10 cellular contexts compared by ENCODE assay signal in the genomic region with DNA sequence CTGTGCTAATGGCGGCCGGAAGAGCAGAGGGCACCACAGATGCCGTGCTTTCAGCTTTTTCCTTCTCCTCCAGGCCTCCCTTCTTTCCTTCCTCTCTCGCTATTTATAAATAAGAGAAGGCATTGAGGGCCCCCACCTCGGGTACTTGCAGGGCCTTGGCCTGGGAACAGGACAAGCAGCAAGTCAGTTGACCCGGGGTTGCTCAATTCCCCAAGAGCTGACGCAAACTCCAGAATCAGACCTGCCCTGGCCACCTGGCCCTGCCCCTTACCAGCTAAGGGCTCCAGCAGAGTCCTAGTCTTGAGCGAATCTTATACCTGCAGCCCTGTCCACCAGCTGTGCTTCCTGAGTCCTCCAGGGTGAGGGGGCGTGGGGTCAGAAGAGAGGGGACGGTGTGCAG. TPM values are rescaled to one million over a fixed set of nuclear protein-coding genes. Genes with fewer than 3 reads are reported as not detected.
DNase-seq lines count a peak whose midpoint lies in the region; ATAC-seq and TF ChIP-seq lines count a peak whose summit lies in the region.
"Had no signal": no experiment of that assay in that cellular context is flagged by ENCODE, and none has a peak within 500 bp of the region (broad histone marks: within the 10 kb centered on the region; RNA-seq: fewer than 3 reads in every experiment).

No MANE protein-coding gene starts in this region.

- H2AK5ac ChIP-seq in IMR-90 (ENCODE audit: low read depth, low read length), result peak overlapping the region; percentile 32; the same call in 1 of the 2 replicates

- H3K4me3 ChIP-seq in IMR-90 (ENCODE audit: insufficient read depth, low read depth, low read length) (no peak overlapping the region), skin epidermis (no peak overlapping the region), Karpas-422 (ENCODE audit: low read length) (no peak overlapping the region)

- intact Hi-C loops in IMR-90 (cut with micrococcal nuclease) (no loop called here), left colon (cut with DNase I, micrococcal nuclease) (no loop called here)

- peaks cover 11% of the 10 kb centered on the region for H3K9me1 ChIP-seq in IMR-90 (ENCODE audit: insufficient read depth, low read length)

- H3K4me1 ChIP-seq in IMR-90 (ENCODE audit: control insufficient read depth, insufficient read depth, low read length), result peaks cover 39% of the 10 kb centered on the region
- H3K4me1 ChIP-seq in Karpas-422 (ENCODE audit: low read length), result peaks cover 5% of the 10 kb centered on the region; the same call in 1 of the 2 replicates
- H3K4me1 ChIP-seq: Caco-2 had no signal

- H2BK120ac ChIP-seq in IMR-90 (ENCODE audit: low read depth, low read length), result no peak overlapping the region

- H4K8ac ChIP-seq in IMR-90 (ENCODE audit: low read depth in 2 of 2, low read length in 2 of 2), result no peak overlapping the region

- CTCF ChIA-PET in IMR-90 (lab: Yijun Ruan, JAX), result interaction anchor here (0.5 to 2.0 kb wide), 2 partner anchors 38 to 55 kb away, joined by 4 read pairs; no protein-coding TSS in a partner anchor

- H3K9ac ChIP-seq in IMR-90 (ENCODE audit: low read depth, low read length) (no peak overlapping the region), Karpas-422 (ENCODE audit: low read length) (no peak overlapping the region)

- no peak overlapping the region for H3K23ac ChIP-seq in IMR-90 (ENCODE audit: low read depth, low read length)

- no peak overlapping the region for H2AK9ac ChIP-seq in IMR-90 (replicated peaks; ENCODE audit: low read depth, low read length, poor library complexity)

- no peaks in the 10 kb centered on the region for H3K9me3 ChIP-seq in IMR-90 (ENCODE audit: control insufficient read depth, insufficient read depth, low read length)
- no peaks in the 10 kb centered on the region for H3K9me3 ChIP-seq in Karpas-422 (ENCODE audit: low read length)
- H3K9me3 ChIP-seq: Caco-2 had no signal

- BruUV-seq in IMR-90 (replicated peaks; lab: Mats Ljungman, UMichigan), result no TSS peak

- no peak overlapping the region; the same call in 1 of the 2 replicates for H3K4ac ChIP-seq in IMR-90 (ENCODE audit: low read depth, low read length)

- H3K4me2 ChIP-seq in IMR-90 (ENCODE audit: low read depth, low read length) (no peak overlapping the region), Karpas-422 (ENCODE audit: low read depth, low read length, poor library complexity, severe bottlenecking) (no peak overlapping the region)

- DNase-seq in IMR-90 (no peak), left colon (peak; percentile 45 to 67), NCI-H524 (lab: John Stamatoyannopoulos, UW) (no peak), Karpas-422 (no peak), NCI-H345 (lab: John Stamatoyannopoulos, UW) (no peak)
- DNase-seq: H9 had no signal

- WGBS in IMR-90 (ENCODE audit: extremely low coverage in 2 of 2, insufficient read length in 1 of 2), 2 experiments, result 83% methylated on average over 3 of the region's 10 CpGs; no CpG with 5 or more reads in 1 of the 2 experiments

- H3K14ac ChIP-seq in IMR-90 (replicated peaks; ENCODE audit: low read depth, low read length), result no peak overlapping the region

- no peak overlapping the region for H2BK15ac ChIP-seq in IMR-90 (ENCODE audit: low read depth, low read length)

- in situ Hi-C loops in IMR-90 (cut with MboI; ENCODE audit: low sequenced_read_pairs), result no loop called here

- dilution Hi-C loops in IMR-90 (cut with HindIII; ENCODE audit: low sequenced_read_pairs, unreplicated experiment), result no loop called here

- no peaks in the 10 kb centered on the region for H4K20me1 ChIP-seq in IMR-90 (ENCODE audit: insufficient read depth, low read length)
- peaks cover 13% of the 10 kb centered on the region; the same call in 1 of the 2 replicates for H4K20me1 ChIP-seq in Karpas-422 (ENCODE audit: insufficient read depth, low read depth, low read length)

- TF ChIP-seq CTCF in IMR-90 (conservative IDR thresholded peaks at IDR 0.05; ENCODE audit: low read depth, low read length), result no peak

- H3K18ac ChIP-seq in IMR-90 (ENCODE audit: low read depth, low read length), result no peak overlapping the region

- H3K9me2 ChIP-seq in Karpas-422 (replicated peaks; ENCODE audit: insufficient read depth, low read length), result no peaks in the 10 kb centered on the region

- no peak overlapping the region for H3K56ac ChIP-seq in IMR-90 (ENCODE audit: extremely low read depth, insufficient read depth, low read length)

- no peak for TF ChIP-seq POLR2A in IMR-90 (IDR thresholded peaks at IDR 0.05; ENCODE audit: low read depth, low read length)

- H4K91ac ChIP-seq in IMR-90 (ENCODE audit: insufficient read depth, low read depth, low read length), result no peak overlapping the region

- H2BK5ac ChIP-seq in IMR-90 (ENCODE audit: low read depth, low read length, poor library complexity, severe bottlenecking), result no peak overlapping the region

- POLR2A ChIA-PET in IMR-90 (lab: Charles Lee; ENCODE audit: unreplicated experiment), result no interaction called here

- H3K36me3 ChIP-seq in IMR-90 (ENCODE audit: control insufficient read depth, insufficient read depth, low read length), result no peaks in the 10 kb centered on the region
- no peaks in the 10 kb centered on the region for H3K36me3 ChIP-seq in Karpas-422 (ENCODE audit: insufficient read depth, low read length)

- TF ChIP-seq RAD21 in IMR-90 (IDR thresholded peaks at IDR 0.05; ENCODE audit: low read length), result no peak

- H3K27ac ChIP-seq in IMR-90 (ENCODE audit: insufficient read depth, low read length), result no peak overlapping the region
- H3K27ac ChIP-seq in angular gyrus (ENCODE audit: low read depth, low read length), result peak overlapping the region; percentile 8
- H3K27ac ChIP-seq in skin epidermis, result peak overlapping the region in 20 of 21 experiments; percentile 21 to 98 (median 68)
- H3K27ac ChIP-seq in Karpas-422 (ENCODE audit: low read length), result no peak overlapping the region

- H3K27me3 ChIP-seq in IMR-90 (ENCODE audit: control insufficient read depth, insufficient read depth, low read length) (no peaks in the 10 kb centered on the region), Karpas-422 (ENCODE audit: low read length) (no peaks in the 10 kb centered on the region)

- H3K79me2 ChIP-seq in Karpas-422 (ENCODE audit: low read length), result no peaks in the 10 kb centered on the region

- H2AFZ ChIP-seq in IMR-90 (replicated peaks; ENCODE audit: low read length, poor library complexity) (no peak overlapping the region), Karpas-422 (ENCODE audit: low read length) (no peak overlapping the region)

- H4K5ac ChIP-seq in IMR-90 (ENCODE audit: low read depth, low read length), result no peak overlapping the region

- no peak for ATAC-seq in IMR-90 (ENCODE audit: low read depth)
- ATAC-seq in left colon, result no peak
- ATAC-seq in GM21529 (IDR thresholded peaks at IDR 0.05; ENCODE audit: unreplicated experiment), result no peak

- H3K79me1 ChIP-seq in IMR-90 (ENCODE audit: low read depth in 1 of 2, low read length in 2 of 2), result peaks cover 0 to 16% of the 10 kb centered on the region in 2 experiments; a peak in 1 of 4 replicates

- H2BK20ac ChIP-seq in IMR-90 (ENCODE audit: low read depth, low read length), result no peak overlapping the region

TF ChIP-seq in IMR-90, 13 proteins besides CTCF, POLR2A, EP300 and RAD21:
- TF ChIP-seq BHLHE40 (IDR thresholded peaks at IDR 0.05; ENCODE audit: low read depth, low read length) (no peak), FOS (IDR thresholded peaks at IDR 0.05; ENCODE audit: low read depth, low read length) (no peak), MXI1 (IDR thresholded peaks at IDR 0.05; ENCODE audit: borderline replicate concordance, low read depth, low read length) (no peak), RCOR1 (IDR thresholded peaks at IDR 0.05; ENCODE audit: insufficient replicate concordance, low read length) (no peak), MAZ (IDR thresholded peaks at IDR 0.05; ENCODE audit: borderline replicate concordance, low read depth, low read length) (no peak), SMC3 (IDR thresholded peaks at IDR 0.05; ENCODE audit: low read depth, low read length) (no peak), MAFK (IDR thresholded peaks at IDR 0.05; ENCODE audit: low read depth, low read length) (no peak), NFE2L2 (IDR thresholded peaks at IDR 0.05; ENCODE audit: low read depth, low read length) (no peak), CHD1 (IDR thresholded peaks at IDR 0.05; ENCODE audit: low read depth, low read length) (no peak), CEBPB (IDR thresholded peaks at IDR 0.05; ENCODE audit: low read depth, low read length) (no peak), RFX5 (IDR thresholded peaks at IDR 0.05; ENCODE audit: low read depth, low read length) (no peak)
- TF ChIP-seq, protein P1, sequence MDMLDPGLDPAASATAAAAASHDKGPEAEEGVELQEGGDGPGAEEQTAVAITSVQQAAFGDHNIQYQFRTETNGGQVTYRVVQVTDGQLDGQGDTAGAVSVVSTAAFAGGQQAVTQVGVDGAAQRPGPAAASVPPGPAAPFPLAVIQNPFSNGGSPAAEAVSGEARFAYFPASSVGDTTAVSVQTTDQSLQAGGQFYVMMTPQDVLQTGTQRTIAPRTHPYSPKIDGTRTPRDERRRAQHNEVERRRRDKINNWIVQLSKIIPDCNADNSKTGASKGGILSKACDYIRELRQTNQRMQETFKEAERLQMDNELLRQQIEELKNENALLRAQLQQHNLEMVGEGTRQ (IDR thresholded peaks at IDR 0.05; ENCODE audit: low read depth, low read length), result no peak
- TF ChIP-seq, protein P2, sequence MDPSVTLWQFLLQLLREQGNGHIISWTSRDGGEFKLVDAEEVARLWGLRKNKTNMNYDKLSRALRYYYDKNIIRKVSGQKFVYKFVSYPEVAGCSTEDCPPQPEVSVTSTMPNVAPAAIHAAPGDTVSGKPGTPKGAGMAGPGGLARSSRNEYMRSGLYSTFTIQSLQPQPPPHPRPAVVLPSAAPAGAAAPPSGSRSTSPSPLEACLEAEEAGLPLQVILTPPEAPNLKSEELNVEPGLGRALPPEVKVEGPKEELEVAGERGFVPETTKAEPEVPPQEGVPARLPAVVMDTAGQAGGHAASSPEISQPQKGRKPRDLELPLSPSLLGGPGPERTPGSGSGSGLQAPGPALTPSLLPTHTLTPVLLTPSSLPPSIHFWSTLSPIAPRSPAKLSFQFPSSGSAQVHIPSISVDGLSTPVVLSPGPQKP (IDR thresholded peaks at IDR 0.05; ENCODE audit: borderline replicate concordance, low read depth, low read length), result no peak

RNA-seq across cellular contexts. Expression of gene TNFRSF1B, which starts 13.5 kb away (rescaled TPM):
- total RNA-seq in IMR-90 (2012; rRNA removed), result 4.3 and 5.0 TPM in 2 replicates
- 8.6 and 8.9 TPM in 2 replicates for polyA plus RNA-seq in IMR-90 (2012; rRNA removed)
- polyA plus RNA-seq in IMR-90 (2012; cell fraction: cytosol; rRNA removed), result 6.3 and 11.9 TPM in 2 replicates
- polyA plus RNA-seq in IMR-90 (2012; cell fraction: nucleus; rRNA removed; ENCODE audit: low replicate concordance), result 4.3 and 6.7 TPM in 2 replicates
- total RNA-seq in left colon, result 10 to 100 TPM; 18.6 to 28.3 TPM
- not detected in 2 replicates for total RNA-seq in Karpas-422 (2014; rRNA removed; shearing (Covaris generic); ENCODE audit: low replicate concordance)

RNA-seq across cellular contexts. Expression of gene VPS13D, which starts 49.5 kb away (rescaled TPM):
- total RNA-seq in IMR-90 (2012; rRNA removed), result 16.3 and 18.1 TPM in 2 replicates
- polyA plus RNA-seq in IMR-90 (2012; rRNA removed), result 8.1 and 9.0 TPM in 2 replicates
- 5.3 and 6.3 TPM in 2 replicates for polyA plus RNA-seq in IMR-90 (2012; cell fraction: cytosol; rRNA removed)
- 8.3 and 19.1 TPM in 2 replicates for polyA plus RNA-seq in IMR-90 (2012; cell fraction: nucleus; rRNA removed; ENCODE audit: low replicate concordance)
- total RNA-seq in left colon, result 10 to 100 TPM; 76.1 to 99.9 TPM
- 30.9 and 36.2 TPM in 2 replicates for total RNA-seq in Karpas-422 (2014; rRNA removed; shearing (Covaris generic); ENCODE audit: low replicate concordance)

Comparison
In these comparisons a context has a peak if more than half of its experiments do, and no peak if none do; other contexts are left out.
1. DNase-seq: peak in left colon (2 of 2); none in IMR-90 (single experiment), NCI-H524 (0 of 2), Karpas-422 (single experiment) and NCI-H345 (single experiment).
2. H3K27ac ChIP-seq: peak in angular gyrus (single experiment) and skin epidermis (20 of 21); none in IMR-90 (single experiment) and Karpas-422 (single experiment).